Comparison of ENCODE assay signal across 8 cellular contexts in the genomic region with DNA sequence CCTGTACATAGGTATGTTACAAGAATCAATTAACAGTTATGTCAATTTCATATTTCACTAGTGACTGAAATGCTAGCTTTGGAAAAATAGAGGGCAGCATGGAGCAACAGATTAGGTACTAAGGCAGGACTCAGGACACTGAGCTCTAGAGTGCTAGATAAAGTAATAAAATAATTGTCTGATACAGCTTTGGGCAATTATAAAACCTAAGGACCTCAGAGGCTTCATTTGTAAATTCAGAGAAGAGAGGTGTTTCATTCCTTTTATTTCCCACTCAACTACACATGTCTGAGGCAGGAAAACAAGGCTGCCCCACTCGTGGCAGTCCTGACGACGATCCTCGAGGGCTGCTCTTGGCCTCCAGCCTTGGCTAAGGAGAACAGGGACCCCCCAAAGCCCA.
DNase-seq lines count a peak whose midpoint lies in the region; ATAC-seq, FAIRE-seq and TF ChIP-seq lines count a peak whose summit lies in the region.

No MANE protein-coding gene starts in this region.

- ATAC-seq in activated T-cell treated with anti-CD3 and anti-CD28 coated beads, Interleukin-2, amount 50 U/mL, for 72 hours (replicated peaks in 1 of 2) = no peak

- H3K36me3 Mint-ChIP-seq in activated T-cell treated with anti-CD3 and anti-CD28 coated beads, Interleukin-2, amount 50 U/mL, for 72 hours (ENCODE audit: insufficient read depth in 2 of 2) = peaks cover 0 to 2% of the 10 kb centered on the region in 2 donors

- no peak overlapping the region for H3K27ac Mint-ChIP-seq in activated T-cell treated with anti-CD3 and anti-CD28 coated beads, Interleukin-2, amount 50 U/mL, for 72 hours

- H3K4me1 Mint-ChIP-seq in activated T-cell treated with anti-CD3 and anti-CD28 coated beads, Interleukin-2, amount 50 U/mL, for 72 hours (ENCODE audit: low read depth) = no peaks in the 10 kb centered on the region

- no peak for FAIRE-seq in urothelium cell line (lab: Jason Lieb, UNC)

- POLR2A ChIA-PET in HEK293 (lab: Yijun Ruan, JAX) = interaction anchor here (1.0 to 1.5 kb wide), 3 partner anchors 32 to 161 kb away, joined by 3 to 8 read pairs (median 3); a partner anchor contains a TSS

- H3K9ac ChIP-seq in BLaER1 (no peak overlapping the region), SK-N-MC (ENCODE audit: insufficient read length) (no peak overlapping the region)

- H4K20me1 ChIP-seq in BLaER1 = no peaks in the 10 kb centered on the region

- DNase-seq in SK-N-MC (ENCODE audit: low read depth, low spot score) (no peak), foreskin fibroblast (peak; percentile 14 to 64), urothelium cell line (ENCODE audit: low spot score) (peak; percentile 25), NCI-H128 (lab: John Stamatoyannopoulos, UW; ENCODE audit: unreplicated experiment) (no peak)
- DNase-seq in stimulated activated CD4-positive, alpha-beta T cell treated with anti-CD3 and anti-CD28 coated beads, Interleukin-4, amount 100 ng/mL, for 1 hour = no peak
- no peak for DNase-seq in activated T-cell treated with anti-CD3 and anti-CD28 coated beads, Interleukin-2, amount 50 U/mL, for 72 hours

- TF ChIP-seq CTCF in HEK293 (tag by site-specific recombination; IDR thresholded peaks at IDR 0.05) = no peak
- peak; percentile 47 for TF ChIP-seq CTCF in foreskin fibroblast (IDR thresholded peaks at IDR 0.05; ENCODE audit: low read depth, low read length)

- H3K9me3 Mint-ChIP-seq in activated T-cell treated with anti-CD3 and anti-CD28 coated beads, Interleukin-2, amount 50 U/mL, for 72 hours = no peaks in the 10 kb centered on the region

- no peaks in the 10 kb centered on the region for H3K9me3 ChIP-seq in BLaER1
- no peaks in the 10 kb centered on the region for H3K9me3 ChIP-seq in HEK293 (ENCODE audit: control insufficient read depth, insufficient read depth, low read depth, low read length)
- H3K9me3 ChIP-seq in SK-N-MC (ENCODE audit: low read depth, low read length) = no peaks in the 10 kb centered on the region

- peak overlapping the region; percentile 26; the same call in 1 of the 2 replicates for H3K4me2 ChIP-seq in BLaER1

- CTCF ChIA-PET in HEK293 (lab: Yijun Ruan, JAX) = interaction anchor here (0.7 to 3.8 kb wide), 25 partner anchors 9 to 755 kb away, joined by 3 to 39 read pairs (median 4); no protein-coding TSS in a partner anchor

- H3K27me3 ChIP-seq in BLaER1 = no peaks in the 10 kb centered on the region

- H3K4me3 ChIP-seq in BLaER1 (no peak overlapping the region), HEK293 (ENCODE audit: low read depth, low read length) (no peak overlapping the region), SK-N-MC (no peak overlapping the region), foreskin fibroblast (ENCODE audit: low read depth in 1 of 2, low read length in 2 of 2) (no peak overlapping the region)

- no peaks in the 10 kb centered on the region for H3K27me3 Mint-ChIP-seq in activated T-cell treated with anti-CD3 and anti-CD28 coated beads, Interleukin-2, amount 50 U/mL, for 72 hours (ENCODE audit: low read depth)

- H3K27ac ChIP-seq in BLaER1 = no peak overlapping the region
- no peak overlapping the region for H3K27ac ChIP-seq in HEK293 (ENCODE audit: extremely low read depth, low read depth, low read length)
- H3K27ac ChIP-seq in SK-N-MC = peak overlapping the region; percentile 1; the same call in 1 of the 2 replicates

- H3K4me1 ChIP-seq in BLaER1 (peaks cover 14% of the 10 kb centered on the region), HEK293 (ENCODE audit: control insufficient read depth, insufficient read depth, low read length) (peaks cover 3% of the 10 kb centered on the region; the same call in 1 of the 2 replicates)

- H3K4me3 Mint-ChIP-seq in activated T-cell treated with anti-CD3 and anti-CD28 coated beads, Interleukin-2, amount 50 U/mL, for 72 hours = no peak overlapping the region

- H3K36me3 ChIP-seq in BLaER1 (peaks cover 15% of the 10 kb centered on the region), HEK293 (ENCODE audit: control insufficient read depth in 2 of 2, insufficient read depth in 1 of 2, low read length in 2 of 2) (peaks cover 6 to 15% of the 10 kb centered on the region in 2 experiments), SK-N-MC (ENCODE audit: insufficient read depth, low read length) (peaks cover 7% of the 10 kb centered on the region)

TF ChIP-seq in HEK293, 187 proteins besides CTCF, POLR2A, EP300 and RAD21:
- TF ChIP-seq ZNF133 (tag by site-specific recombination; IDR thresholded peaks at IDR 0.05) = no peak
- no peak for TF ChIP-seq ZNF404 (tag by site-specific recombination; IDR thresholded peaks at IDR 0.05)
- TF ChIP-seq ZNF792 (tag by site-specific recombination; IDR thresholded peaks at IDR 0.05) = no peak
- no peak for TF ChIP-seq ZNF16 (tag by site-specific recombination; IDR thresholded peaks at IDR 0.05; ENCODE audit: low read depth)
- TF ChIP-seq ZBTB17 (tag by site-specific recombination; IDR thresholded peaks at IDR 0.05) = peak; percentile 22; the same call in 1 of the 2 replicates
- no peak for TF ChIP-seq ZNF248 (tag by site-specific recombination; IDR thresholded peaks at IDR 0.05)
- peak; percentile 37 for TF ChIP-seq ZNF654 (tag by site-specific recombination; IDR thresholded peaks at IDR 0.05; ENCODE audit: low read depth)
- no peak for TF ChIP-seq ZNF114 (tag by site-specific recombination; IDR thresholded peaks at IDR 0.05)
- no peak for TF ChIP-seq SP7 (tag by site-specific recombination; IDR thresholded peaks at IDR 0.05)
- no peak for TF ChIP-seq EGR2 (tag by site-specific recombination; IDR thresholded peaks at IDR 0.05; ENCODE audit: low read depth)
- peak; percentile 32; the same call in 1 of the 2 replicates for TF ChIP-seq ZNF660 (tag by site-specific recombination; IDR thresholded peaks at IDR 0.05)
- no peak for TF ChIP-seq MYNN (tag by site-specific recombination; IDR thresholded peaks at IDR 0.05; ENCODE audit: borderline replicate concordance)
- TF ChIP-seq SETDB1 (IDR thresholded peaks at IDR 0.05; ENCODE audit: insufficient read length, low read length) = no peak
TF ChIP-seq in HEK293: peak in this region for 3.

Comparison
In these comparisons a context has a peak if more than half of its experiments do, and no peak if none do; other contexts are left out.
1. DNase-seq: peak in foreskin fibroblast (2 of 2) and urothelium cell line (single experiment); none in SK-N-MC (single experiment), NCI-H128 (single experiment), stimulated activated CD4-positive, alpha-beta T cell treated with anti-CD3 and anti-CD28 coated beads, Interleukin-4, amount 100 ng/mL, for 1 hour (single experiment) and activated T-cell treated with anti-CD3 and anti-CD28 coated beads, Interleukin-2, amount 50 U/mL, for 72 hours (0 of 2).